Comparison of ENCODE assay signal across 9 cellular contexts in the genomic region with DNA sequence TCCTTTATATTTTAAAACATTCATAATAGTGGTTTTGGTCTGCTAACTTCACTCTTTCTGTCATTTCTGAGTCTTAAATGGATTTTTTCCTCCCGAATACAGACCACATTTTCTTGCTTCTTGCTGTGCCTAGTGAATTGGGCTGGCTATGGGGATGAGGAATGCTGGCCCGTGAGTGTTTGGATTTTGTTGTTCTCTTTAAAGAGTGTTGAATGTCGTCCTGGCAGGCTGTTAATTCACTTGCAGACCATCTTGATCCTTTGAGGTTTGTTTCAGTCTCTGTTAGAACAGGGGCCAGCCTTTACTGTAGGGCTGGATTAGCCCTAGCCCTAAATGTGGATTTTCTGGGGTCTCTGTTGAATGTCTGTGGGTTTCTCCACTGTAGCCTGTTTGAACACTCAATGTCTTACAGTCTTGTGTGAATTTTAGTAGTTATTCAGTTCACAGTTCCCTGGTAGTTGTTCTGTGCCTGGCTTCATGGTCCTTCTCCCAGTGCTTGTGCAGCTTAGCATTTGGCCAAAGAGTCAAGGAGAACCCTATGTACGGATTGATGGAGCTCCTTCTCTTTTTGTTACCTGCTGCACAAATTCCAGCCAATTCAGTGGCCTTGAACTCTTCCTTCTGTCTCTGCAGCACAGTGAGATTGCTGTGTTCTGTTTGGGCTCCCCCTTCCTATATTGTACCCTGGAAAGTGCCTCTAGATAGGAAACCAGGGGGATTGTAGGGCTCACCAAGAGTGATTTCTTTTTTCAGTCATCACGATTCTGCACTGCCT.
DNase-seq lines count a peak whose midpoint lies in the region; ATAC-seq and TF ChIP-seq lines count a peak whose summit lies in the region.
"Had no signal": no experiment of that assay in that cellular context is flagged by ENCODE, and none has a peak within 500 bp of the region (broad histone marks: within the 10 kb centered on the region; RNA-seq: fewer than 3 reads in every experiment).

No MANE protein-coding gene starts in this region.

- no peaks in the 10 kb centered on the region for H3K9me3 ChIP-seq in heart right ventricle
- H3K9me3 ChIP-seq in SK-N-MC (ENCODE audit: low read depth, low read length), result no peaks in the 10 kb centered on the region

- no peaks in the 10 kb centered on the region for H3K27me3 Mint-ChIP-seq in endothelial cell (ENCODE audit: unreplicated experiment)
- no peaks in the 10 kb centered on the region for H3K27me3 Mint-ChIP-seq in stimulated activated naive B cell treated with anti-CD40 and anti-IgM and Interleukin-4, amounts not matched to agents 10 μg/mL and 1 μg/mL and 100 μg/mL, for 72 hours

- intact Hi-C loops in heart right ventricle (cut with DNase I) (loop anchor here in 5 of 10 donors (5.0 to 10.0 kb wide), 5 partner anchors 80 to 197 kb away; partner anchors contain the start of genes DYRK1A (in 2 of the 5) and VPS26C (in 2 of the 5)), Right ventricle myocardium inferior (cut with DNase I) (loop anchor here (5.0 kb wide), 1 partner anchor 95 kb away; the partner anchor contains the start of gene DYRK1A)

- H3K9ac ChIP-seq in SK-N-MC (ENCODE audit: insufficient read length), result no peak overlapping the region

- WGBS in heart right ventricle, 2 donors, result 44 to 49% methylated on average over 5 of the region's 5 CpGs

- peaks cover 38% of the 10 kb centered on the region for H3K4me1 Mint-ChIP-seq in endothelial cell (ENCODE audit: unreplicated experiment)
- peaks cover 47 to 80% of the 10 kb centered on the region in 2 donors for H3K4me1 Mint-ChIP-seq in stimulated activated naive B cell treated with anti-CD40 and anti-IgM and Interleukin-4, amounts not matched to agents 10 μg/mL and 1 μg/mL and 100 μg/mL, for 72 hours

- TF ChIP-seq CTCF in heart right ventricle (IDR thresholded peaks at IDR 0.05) (no peak), endothelial cell (IDR thresholded peaks at IDR 0.05; ENCODE audit: unreplicated experiment) (no peak)

- H3K27me3 ChIP-seq in heart right ventricle, result no peaks in the 10 kb centered on the region

- H3K4me3 ChIP-seq in heart right ventricle, result no peak overlapping the region
- H3K4me3 ChIP-seq in SK-N-MC, result no peak overlapping the region

- ATAC-seq in heart right ventricle (peak in 3 of 8 donors; percentile 15 to 40 (median 31)), Right ventricle myocardium inferior (no peak)
- ATAC-seq in stimulated activated naive B cell treated with anti-CD40 and anti-IgM and Interleukin-4, amounts not matched to agents 10 μg/mL and 1 μg/mL and 100 μg/mL, for 72 hours (replicated peaks), result no peak

- peaks cover 6 to 87% (median 78%) of the 10 kb centered on the region in 9 donors for H3K4me1 ChIP-seq in heart right ventricle

- no peaks in the 10 kb centered on the region for H3K36me3 ChIP-seq in heart right ventricle
- peaks cover 8% of the 10 kb centered on the region; the same call in 1 of the 2 replicates for H3K36me3 ChIP-seq in SK-N-MC (ENCODE audit: insufficient read depth, low read length)

- H3K9me3 Mint-ChIP-seq in endothelial cell (ENCODE audit: unreplicated experiment), result no peaks in the 10 kb centered on the region
- no peaks in the 10 kb centered on the region for H3K9me3 Mint-ChIP-seq in stimulated activated naive B cell treated with anti-CD40 and anti-IgM and Interleukin-4, amounts not matched to agents 10 μg/mL and 1 μg/mL and 100 μg/mL, for 72 hours

- H3K36me3 Mint-ChIP-seq in endothelial cell (ENCODE audit: low read depth, unreplicated experiment), result no peaks in the 10 kb centered on the region
- peaks cover 8 to 18% of the 10 kb centered on the region in 2 donors for H3K36me3 Mint-ChIP-seq in stimulated activated naive B cell treated with anti-CD40 and anti-IgM and Interleukin-4, amounts not matched to agents 10 μg/mL and 1 μg/mL and 100 μg/mL, for 72 hours

- DNase-seq in heart right ventricle, result no peak
- DNase-seq in Right ventricle myocardium inferior (ENCODE audit: missing footprints), result no peak
- no peak for DNase-seq in SK-N-MC (ENCODE audit: low read depth, low spot score)
- DNase-seq in endothelial cell (ENCODE audit: low spot score), result no peak
- DNase-seq in stimulated activated naive B cell treated with anti-CD40 and anti-IgM and Interleukin-4, amounts not matched to agents 10 μg/mL and 1 μg/mL and 100 μg/mL, for 72 hours, result no peak
- no peak for DNase-seq in NCI-H1694 treated with DMSO at 0.1 percent for 48 hours (lab: John Stamatoyannopoulos, UW)
- no peak for DNase-seq in amniotic stem cell (lab: John Stamatoyannopoulos, UW)
- DNase-seq in DMS 273 treated with DMSO at 0.1 percent for 48 hours (lab: John Stamatoyannopoulos, UW), result no peak
- DNase-seq: stimulated activated CD8-positive, alpha-beta memory T cell treated with anti-CD3 and anti-CD28 coated beads, Interleukin-4, amount 100 ng/mL, for 48 hours had no signal

- peak overlapping the region; percentile 43 for H3K27ac Mint-ChIP-seq in endothelial cell (ENCODE audit: unreplicated experiment)
- H3K27ac Mint-ChIP-seq in stimulated activated naive B cell treated with anti-CD40 and anti-IgM and Interleukin-4, amounts not matched to agents 10 μg/mL and 1 μg/mL and 100 μg/mL, for 72 hours, result peak overlapping the region; percentile 9

- H3K4me3 Mint-ChIP-seq in endothelial cell (ENCODE audit: unreplicated experiment), result no peak overlapping the region
- H3K4me3 Mint-ChIP-seq in stimulated activated naive B cell treated with anti-CD40 and anti-IgM and Interleukin-4, amounts not matched to agents 10 μg/mL and 1 μg/mL and 100 μg/mL, for 72 hours, result peak overlapping the region in 1 of 2 donors; percentile 52

- H3K27ac ChIP-seq in heart right ventricle (peak overlapping the region in 6 of 10 donors; percentile 3 to 46 (median 13)), SK-N-MC (peak overlapping the region; percentile 34; the same call in 1 of the 2 replicates)
